In the genomic region with DNA sequence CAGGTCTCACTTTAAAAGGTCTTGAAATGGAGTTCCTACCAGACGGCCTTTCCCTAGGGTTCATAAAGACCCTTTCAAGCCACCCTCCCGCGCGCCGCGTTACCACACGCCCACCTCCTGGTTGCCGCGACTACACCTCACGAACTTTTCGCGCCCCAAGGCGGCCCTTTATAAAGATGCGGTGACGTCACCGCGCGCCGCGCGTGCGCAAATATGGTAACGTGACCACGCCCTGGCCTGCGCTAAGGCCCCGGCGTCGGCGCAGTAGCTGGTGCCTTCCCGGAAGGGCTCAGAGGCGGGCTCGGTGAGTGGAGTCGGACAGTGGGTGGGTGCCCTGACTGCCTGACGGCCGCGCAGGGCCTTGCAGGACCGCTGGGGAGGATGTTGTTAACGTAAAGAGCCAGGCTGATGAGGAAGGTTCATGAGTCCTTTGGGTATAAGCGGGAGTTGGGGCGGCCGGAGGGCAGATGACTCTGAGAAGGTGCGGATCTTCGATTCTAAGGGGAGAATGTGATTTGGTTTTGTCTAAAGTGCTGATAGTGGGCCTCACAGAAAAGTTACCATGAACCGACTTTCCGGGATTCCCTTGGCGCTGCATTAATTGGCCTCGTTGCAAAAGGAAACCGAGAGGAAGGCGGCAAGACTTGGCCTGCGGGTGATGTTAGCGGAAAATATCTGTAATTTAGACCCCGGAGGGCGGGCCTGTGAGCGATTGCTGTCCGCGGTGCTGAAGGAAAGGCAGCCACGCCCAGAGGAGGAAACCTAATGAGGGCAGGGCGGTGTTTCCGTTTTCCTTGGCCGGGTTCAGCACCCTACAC, we compare ENCODE assay signal across 7 cellular contexts. TPM values are rescaled to one million over a fixed set of nuclear protein-coding genes. Genes with fewer than 3 reads are reported as not detected.
DNase-seq lines count a peak whose midpoint lies in the region; ATAC-seq and TF ChIP-seq lines count a peak whose summit lies in the region.

No MANE protein-coding gene starts in this region.

- ATAC-seq in GM18868 (IDR thresholded peaks at IDR 0.05; ENCODE audit: unreplicated experiment) (peak; percentile 99), HG03108 (IDR thresholded peaks at IDR 0.05; ENCODE audit: unreplicated experiment) (peak; percentile 83), mucosa of descending colon (peak; percentile 97)

- H3K9me3 ChIP-seq in mucosa of descending colon = no peaks in the 10 kb centered on the region

- no peak for TF ChIP-seq POLR2A in erythroblast (IDR thresholded peaks at IDR 0.05; ENCODE audit: low read length)

- H3K4me3 ChIP-seq in mucosa of descending colon = no peak overlapping the region

- H3K4me1 ChIP-seq in mucosa of descending colon (ENCODE audit: low read depth) = no peaks in the 10 kb centered on the region

- no peaks in the 10 kb centered on the region for H3K36me3 ChIP-seq in mucosa of descending colon (ENCODE audit: low read depth)

- intact Hi-C loops in mucosa of descending colon (cut with DNase I, micrococcal nuclease) = no loop called here

- TF ChIP-seq CTCF in mucosa of descending colon (IDR thresholded peaks at IDR 0.05) = no peak

- peak overlapping the region; percentile 99 for H3K27ac Mint-ChIP-seq in activated T-cell treated with anti-CD3 and anti-CD28 coated beads, Interleukin-2, amount 50 U/mL, for 24 hours

- H3K9me3 Mint-ChIP-seq in activated T-cell treated with anti-CD3 and anti-CD28 coated beads, Interleukin-2, amount 50 U/mL, for 24 hours = peaks cover 22% of the 10 kb centered on the region

- DNase-seq in NCI-H748 treated with DMSO at 0.1 percent for 48 hours (lab: John Stamatoyannopoulos, UW) (peak; percentile 70), erythroblast (lab: John Stamatoyannopoulos, UW) (peak; percentile 56 to 72), mucosa of descending colon (peak; percentile 78 to 84 (median 82))
- peak; percentile 81 for DNase-seq in activated T-cell treated with anti-CD3 and anti-CD28 coated beads, Interleukin-2, amount 50 U/mL, for 24 hours
- DNase-seq in stimulated activated CD8-positive, alpha-beta memory T cell treated with anti-CD3 and anti-CD28 coated beads, Interleukin-2, amount 100 ng/mL, for 48 hours (ENCODE audit: low read depth in 2 of 2) = peak; percentile 49 to 73

- H3K27me3 Mint-ChIP-seq in activated T-cell treated with anti-CD3 and anti-CD28 coated beads, Interleukin-2, amount 50 U/mL, for 24 hours = peaks cover 56% of the 10 kb centered on the region

- H3K4me1 Mint-ChIP-seq in activated T-cell treated with anti-CD3 and anti-CD28 coated beads, Interleukin-2, amount 50 U/mL, for 24 hours (ENCODE audit: low read depth) = peaks cover 20% of the 10 kb centered on the region

- peak overlapping the region; percentile 92 for H3K4me3 Mint-ChIP-seq in activated T-cell treated with anti-CD3 and anti-CD28 coated beads, Interleukin-2, amount 50 U/mL, for 24 hours

- H3K36me3 Mint-ChIP-seq in activated T-cell treated with anti-CD3 and anti-CD28 coated beads, Interleukin-2, amount 50 U/mL, for 24 hours (ENCODE audit: low read depth) = peaks cover 34% of the 10 kb centered on the region

RNA-seq across cellular contexts. Expression of gene FEZF2, which starts 54.4 kb away (rescaled TPM):
- total RNA-seq in mucosa of descending colon = not detected
